8 cellular contexts compared by ENCODE assay signal in genomic region chrX:67555578-67556203, GRCh38. TPM values are rescaled to one million over a fixed set of nuclear protein-coding genes. Genes with fewer than 3 reads are reported as not detected.
DNase-seq lines count a peak whose midpoint lies in the region; ATAC-seq lines count a peak whose summit lies in the region.

No MANE protein-coding gene starts in this region.

- no peaks in the 10 kb centered on the region for H3K4me1 Mint-ChIP-seq in immature natural killer cell
- no peaks in the 10 kb centered on the region for H3K4me1 Mint-ChIP-seq in activated T-helper 2 cell treated with anti-CD3 and anti-CD28 coated beads, Interferon-gamma antibody, Interleukin-2, Interleukin-4, amounts not matched to agents 10 μg/mL and 5 μg/mL and 100 μg/mL, durations not matched to agents 14 hours and 24 hours and 36 hours (ENCODE audit: low read depth)

- peak; percentile 67 for ATAC-seq in HG02885 (IDR thresholded peaks at IDR 0.05; ENCODE audit: poor library complexity, unreplicated experiment)
- no peak for ATAC-seq in HG02759 (IDR thresholded peaks at IDR 0.05; ENCODE audit: unreplicated experiment)
- ATAC-seq in GM19463 (IDR thresholded peaks at IDR 0.05; ENCODE audit: unreplicated experiment) = no peak

- peaks cover 0 to 6% (median 3%) of the 10 kb centered on the region in 3 donors for H3K27me3 Mint-ChIP-seq in immature natural killer cell (ENCODE audit: low read depth in 3 of 3)
- no peaks in the 10 kb centered on the region for H3K27me3 Mint-ChIP-seq in activated T-helper 2 cell treated with anti-CD3 and anti-CD28 coated beads, Interferon-gamma antibody, Interleukin-2, Interleukin-4, amounts not matched to agents 10 μg/mL and 5 μg/mL and 100 μg/mL, durations not matched to agents 14 hours and 24 hours and 36 hours (ENCODE audit: low read depth)

- H3K4me3 Mint-ChIP-seq in immature natural killer cell = no peak overlapping the region
- H3K4me3 Mint-ChIP-seq in activated T-helper 2 cell treated with anti-CD3 and anti-CD28 coated beads, Interferon-gamma antibody, Interleukin-2, Interleukin-4, amounts not matched to agents 10 μg/mL and 5 μg/mL and 100 μg/mL, durations not matched to agents 14 hours and 24 hours and 36 hours (ENCODE audit: low read depth) = no peak overlapping the region

- intact Hi-C loops in activated T-helper 2 cell treated with anti-CD3 and anti-CD28 coated beads, Interferon-gamma antibody, Interleukin-2, Interleukin-4, amounts not matched to agents 10 μg/mL and 5 μg/mL and 100 μg/mL, durations not matched to agents 14 hours and 24 hours and 36 hours (cut with micrococcal nuclease) = no loop called here

- peak; percentile 26 to 30 for DNase-seq in NCI-H524 (lab: John Stamatoyannopoulos, UW)
- no peak for DNase-seq in NCI-H524 treated with DMSO at 0.1 percent for 48 hours (lab: John Stamatoyannopoulos, UW)
- peak; percentile 36 for DNase-seq in UCSD-AML1 (lab: John Stamatoyannopoulos, UW; ENCODE audit: unreplicated experiment)
- DNase-seq in immature natural killer cell = peak in 2 of 3 donors; percentile 7 to 11
- DNase-seq in activated T-helper 2 cell treated with anti-CD3 and anti-CD28 coated beads, Interferon-gamma antibody, Interleukin-2, Interleukin-4, amounts not matched to agents 10 μg/mL and 5 μg/mL and 100 μg/mL, durations not matched to agents 14 hours and 24 hours and 36 hours (ENCODE audit: low spot score) = no peak

- no peaks in the 10 kb centered on the region for H3K9me3 Mint-ChIP-seq in immature natural killer cell
- no peaks in the 10 kb centered on the region for H3K9me3 Mint-ChIP-seq in activated T-helper 2 cell treated with anti-CD3 and anti-CD28 coated beads, Interferon-gamma antibody, Interleukin-2, Interleukin-4, amounts not matched to agents 10 μg/mL and 5 μg/mL and 100 μg/mL, durations not matched to agents 14 hours and 24 hours and 36 hours

- H3K36me3 Mint-ChIP-seq in immature natural killer cell = no peaks in the 10 kb centered on the region
- H3K36me3 Mint-ChIP-seq in activated T-helper 2 cell treated with anti-CD3 and anti-CD28 coated beads, Interferon-gamma antibody, Interleukin-2, Interleukin-4, amounts not matched to agents 10 μg/mL and 5 μg/mL and 100 μg/mL, durations not matched to agents 14 hours and 24 hours and 36 hours (ENCODE audit: low read depth) = no peaks in the 10 kb centered on the region

- H3K27ac Mint-ChIP-seq in immature natural killer cell = no peak overlapping the region
- H3K27ac Mint-ChIP-seq in activated T-helper 2 cell treated with anti-CD3 and anti-CD28 coated beads, Interferon-gamma antibody, Interleukin-2, Interleukin-4, amounts not matched to agents 10 μg/mL and 5 μg/mL and 100 μg/mL, durations not matched to agents 14 hours and 24 hours and 36 hours = no peak overlapping the region

RNA-seq across cellular contexts. Expression of gene AR, which starts 11.9 kb away (rescaled TPM):
- under 1 TPM in 1 of 3 donors, not detected in 2; 0.20 TPM for polyA plus RNA-seq in immature natural killer cell
- total RNA-seq in activated T-helper 2 cell treated with anti-CD3 and anti-CD28 coated beads, Interferon-gamma antibody, Interleukin-2, Interleukin-4, amounts not matched to agents 10 μg/mL and 5 μg/mL and 100 μg/mL, durations not matched to agents 14 hours and 24 hours and 36 hours = 0.25 and 0.28 TPM in 2 replicates

Comparison
In these comparisons a context has a peak if more than half of its experiments do, and no peak if none do; other contexts are left out.
1. DNase-seq: peak in NCI-H524 (2 of 2), UCSD-AML1 (single experiment) and immature natural killer cell (2 of 3); none in NCI-H524 treated with DMSO at 0.1 percent for 48 hours (single experiment) and activated T-helper 2 cell treated with anti-CD3 and anti-CD28 coated beads, Interferon-gamma antibody, Interleukin-2, Interleukin-4, amounts not matched to agents 10 μg/mL and 5 μg/mL and 100 μg/mL, durations not matched to agents 14 hours and 24 hours and 36 hours (single experiment).